In the genomic region with DNA sequence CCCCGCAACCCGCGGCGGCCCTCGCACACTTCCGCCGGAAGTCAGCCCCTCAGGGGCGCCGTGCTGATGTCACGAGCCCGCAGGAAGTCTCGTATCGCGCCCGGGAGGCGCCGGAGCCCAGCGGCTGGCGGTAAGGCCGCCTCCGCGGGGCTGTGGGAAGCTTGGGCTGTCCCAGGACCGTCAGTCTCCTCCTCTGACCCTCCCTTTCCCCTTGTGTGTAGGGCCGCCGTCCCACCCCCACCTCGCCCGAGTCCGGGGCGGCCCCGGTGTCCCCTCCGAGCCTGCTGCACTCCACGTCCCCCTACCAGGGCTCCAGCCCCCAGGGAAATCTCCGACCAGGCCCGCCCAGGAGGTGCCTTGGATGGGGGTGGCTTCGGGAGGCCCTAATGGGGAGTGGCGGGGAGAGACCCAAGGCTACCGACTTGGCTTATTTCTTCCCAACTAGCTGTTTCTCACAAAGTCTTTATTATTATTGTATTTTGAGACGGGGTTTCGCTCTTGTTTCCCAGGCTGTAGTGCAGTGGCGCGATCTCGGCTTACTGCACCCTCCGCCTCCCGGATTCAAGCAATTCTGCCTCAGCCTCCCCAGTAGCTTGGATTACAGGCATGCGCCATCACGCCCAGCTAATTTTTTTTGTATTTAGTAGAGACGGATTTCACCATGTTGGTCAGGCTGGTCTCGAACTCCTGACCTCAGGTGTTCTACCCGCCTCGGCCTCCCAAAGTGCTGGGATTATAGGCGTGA, we compare ENCODE assay signal across 1 cellular context.
TF ChIP-seq lines count a peak whose summit lies in the region.

Gene ZDHHC4, plus strand, starts transcription at position 86 of the 745 bp plus-strand sequence. CDS start 3,108 bp downstream, outside the sequence.

TF ChIP-seq in HepG2, 621 proteins besides CTCF, POLR2A, EP300 and RAD21 (continued from another document and continues in another):
- TF ChIP-seq ZSCAN30 (CRISPR knock-in tag; IDR thresholded peaks at IDR 0.05) (0 out of 2 replicates have a peak, but pooled peaks have one; percentile 39), TBX2 (CRISPR knock-in tag; IDR thresholded peaks at IDR 0.05; ENCODE audit: borderline replicate concordance) (peak; percentile 82), HNRNPK (IDR thresholded peaks at IDR 0.05; ENCODE audit: low read depth, low read length, poor library complexity, severe bottlenecking) (peak; percentile 84), ZNF10 (CRISPR knock-in tag; IDR thresholded peaks at IDR 0.05; ENCODE audit: borderline replicate concordance, low read depth) (no peak), CBX2 (IDR thresholded peaks at IDR 0.05; ENCODE audit: low read depth, low read length) (no peak), CBX2 (CRISPR knock-in tag; IDR thresholded peaks at IDR 0.05; ENCODE audit: low read depth) (no peak), CREBL2 (CRISPR knock-in tag; IDR thresholded peaks at IDR 0.05; ENCODE audit: borderline replicate concordance) (no peak), HNF4G (IDR thresholded peaks at IDR 0.05; ENCODE audit: borderline replicate concordance, low read depth, low read length) (no peak), HNF4G (CRISPR knock-in tag; IDR thresholded peaks at IDR 0.05; ENCODE audit: borderline replicate concordance, low read depth) (no peak), ZNF337 (CRISPR knock-in tag; IDR thresholded peaks at IDR 0.05; ENCODE audit: borderline replicate concordance, low read depth) (no peak), KMT2B (CRISPR knock-in tag; IDR thresholded peaks at IDR 0.05) (peak; percentile 76), EEA1 (CRISPR knock-in tag; IDR thresholded peaks at IDR 0.05; ENCODE audit: borderline replicate concordance) (peak; percentile 66; the same call in 1 of the 2 replicates), RXRB (CRISPR knock-in tag; IDR thresholded peaks at IDR 0.05; ENCODE audit: borderline replicate concordance) (peak; percentile 54; the same call in 1 of the 2 replicates), CHD2 (IDR thresholded peaks at IDR 0.05; ENCODE audit: low read depth, low read length) (peak; percentile 74), LRRFIP1 (CRISPR knock-in tag; conservative IDR thresholded peaks at IDR 0.05) (no peak), DNMT3B (CRISPR knock-in tag; conservative IDR thresholded peaks at IDR 0.05) (no peak), NCOA5 (CRISPR knock-in tag; IDR thresholded peaks at IDR 0.05) (no peak), HOXA7 (CRISPR knock-in tag; IDR thresholded peaks at IDR 0.05) (no peak), NCOA1 (CRISPR knock-in tag; IDR thresholded peaks at IDR 0.05) (no peak), ZNF772 (CRISPR knock-in tag; IDR thresholded peaks at IDR 0.05) (peak; percentile 86), ZSCAN21 (CRISPR knock-in tag; IDR thresholded peaks at IDR 0.05; ENCODE audit: borderline replicate concordance) (peak; percentile 79; the same call in 1 of the 2 replicates), ZKSCAN1 (IDR thresholded peaks at IDR 0.05; ENCODE audit: low read length) (no peak), NR3C1 (CRISPR knock-in tag; IDR thresholded peaks at IDR 0.05) (no peak), ZNF660 (CRISPR knock-in tag; IDR thresholded peaks at IDR 0.05; ENCODE audit: borderline replicate concordance, low read depth) (no peak; the same call in 1 of the 2 replicates), ZNF225 (CRISPR knock-in tag; IDR thresholded peaks at IDR 0.05) (0 out of 2 replicates have a peak, but pooled peaks have one; percentile 26), ZNF562 (CRISPR knock-in tag; IDR thresholded peaks at IDR 0.05; ENCODE audit: borderline replicate concordance) (no peak), RAD51 (IDR thresholded peaks at IDR 0.05; ENCODE audit: borderline replicate concordance) (no peak), MAFK (conservative IDR thresholded peaks at IDR 0.05 in 1 of 2, IDR thresholded peaks at IDR 0.05 in 1 of 2; ENCODE audit: low read length in 2 of 2) (no peak), ZNF576 (CRISPR knock-in tag; IDR thresholded peaks at IDR 0.05) (no peak), ETS1 (CRISPR knock-in tag; IDR thresholded peaks at IDR 0.05) (no peak), HDAC6 (IDR thresholded peaks at IDR 0.05; ENCODE audit: low read depth, low read length) (no peak), DMAP1 (CRISPR knock-in tag; IDR thresholded peaks at IDR 0.05) (peak; percentile 51; the same call in 1 of the 2 replicates), LCORL (IDR thresholded peaks at IDR 0.05) (no peak), LCORL (CRISPR knock-in tag; IDR thresholded peaks at IDR 0.05) (peak; percentile 29; the same call in 1 of the 2 replicates), CBX1 (IDR thresholded peaks at IDR 0.05; ENCODE audit: low read depth) (no peak)
- TF ChIP-seq, protein P1, sequence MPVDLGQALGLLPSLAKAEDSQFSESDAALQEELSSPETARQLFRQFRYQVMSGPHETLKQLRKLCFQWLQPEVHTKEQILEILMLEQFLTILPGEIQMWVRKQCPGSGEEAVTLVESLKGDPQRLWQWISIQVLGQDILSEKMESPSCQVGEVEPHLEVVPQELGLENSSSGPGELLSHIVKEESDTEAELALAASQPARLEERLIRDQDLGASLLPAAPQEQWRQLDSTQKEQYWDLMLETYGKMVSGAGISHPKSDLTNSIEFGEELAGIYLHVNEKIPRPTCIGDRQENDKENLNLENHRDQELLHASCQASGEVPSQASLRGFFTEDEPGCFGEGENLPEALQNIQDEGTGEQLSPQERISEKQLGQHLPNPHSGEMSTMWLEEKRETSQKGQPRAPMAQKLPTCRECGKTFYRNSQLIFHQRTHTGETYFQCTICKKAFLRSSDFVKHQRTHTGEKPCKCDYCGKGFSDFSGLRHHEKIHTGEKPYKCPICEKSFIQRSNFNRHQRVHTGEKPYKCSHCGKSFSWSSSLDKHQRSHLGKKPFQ (CRISPR knock-in tag; IDR thresholded peaks at IDR 0.05; ENCODE audit: insufficient replicate concordance) = no peak
- TF ChIP-seq, protein P2, sequence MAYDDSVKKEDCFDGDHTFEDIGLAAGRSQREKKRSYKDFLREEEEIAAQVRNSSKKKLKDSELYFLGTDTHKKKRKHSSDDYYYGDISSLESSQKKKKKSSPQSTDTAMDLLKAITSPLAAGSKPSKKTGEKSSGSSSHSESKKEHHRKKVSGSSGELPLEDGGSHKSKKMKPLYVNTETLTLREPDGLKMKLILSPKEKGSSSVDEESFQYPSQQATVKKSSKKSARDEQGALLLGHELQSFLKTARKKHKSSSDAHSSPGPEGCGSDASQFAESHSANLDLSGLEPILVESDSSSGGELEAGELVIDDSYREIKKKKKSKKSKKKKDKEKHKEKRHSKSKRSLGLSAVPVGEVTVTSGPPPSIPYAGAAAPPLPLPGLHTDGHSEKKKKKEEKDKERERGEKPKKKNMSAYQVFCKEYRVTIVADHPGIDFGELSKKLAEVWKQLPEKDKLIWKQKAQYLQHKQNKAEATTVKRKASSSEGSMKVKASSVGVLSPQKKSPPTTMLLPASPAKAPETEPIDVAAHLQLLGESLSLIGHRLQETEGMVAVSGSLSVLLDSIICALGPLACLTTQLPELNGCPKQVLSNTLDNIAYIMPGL (CRISPR knock-in tag; IDR thresholded peaks at IDR 0.05; ENCODE audit: borderline replicate concordance in 1 of 2, low read depth in 1 of 2) = peak; percentile 59 to 73; a peak in 2 of 4 replicates
- TF ChIP-seq, protein P3, sequence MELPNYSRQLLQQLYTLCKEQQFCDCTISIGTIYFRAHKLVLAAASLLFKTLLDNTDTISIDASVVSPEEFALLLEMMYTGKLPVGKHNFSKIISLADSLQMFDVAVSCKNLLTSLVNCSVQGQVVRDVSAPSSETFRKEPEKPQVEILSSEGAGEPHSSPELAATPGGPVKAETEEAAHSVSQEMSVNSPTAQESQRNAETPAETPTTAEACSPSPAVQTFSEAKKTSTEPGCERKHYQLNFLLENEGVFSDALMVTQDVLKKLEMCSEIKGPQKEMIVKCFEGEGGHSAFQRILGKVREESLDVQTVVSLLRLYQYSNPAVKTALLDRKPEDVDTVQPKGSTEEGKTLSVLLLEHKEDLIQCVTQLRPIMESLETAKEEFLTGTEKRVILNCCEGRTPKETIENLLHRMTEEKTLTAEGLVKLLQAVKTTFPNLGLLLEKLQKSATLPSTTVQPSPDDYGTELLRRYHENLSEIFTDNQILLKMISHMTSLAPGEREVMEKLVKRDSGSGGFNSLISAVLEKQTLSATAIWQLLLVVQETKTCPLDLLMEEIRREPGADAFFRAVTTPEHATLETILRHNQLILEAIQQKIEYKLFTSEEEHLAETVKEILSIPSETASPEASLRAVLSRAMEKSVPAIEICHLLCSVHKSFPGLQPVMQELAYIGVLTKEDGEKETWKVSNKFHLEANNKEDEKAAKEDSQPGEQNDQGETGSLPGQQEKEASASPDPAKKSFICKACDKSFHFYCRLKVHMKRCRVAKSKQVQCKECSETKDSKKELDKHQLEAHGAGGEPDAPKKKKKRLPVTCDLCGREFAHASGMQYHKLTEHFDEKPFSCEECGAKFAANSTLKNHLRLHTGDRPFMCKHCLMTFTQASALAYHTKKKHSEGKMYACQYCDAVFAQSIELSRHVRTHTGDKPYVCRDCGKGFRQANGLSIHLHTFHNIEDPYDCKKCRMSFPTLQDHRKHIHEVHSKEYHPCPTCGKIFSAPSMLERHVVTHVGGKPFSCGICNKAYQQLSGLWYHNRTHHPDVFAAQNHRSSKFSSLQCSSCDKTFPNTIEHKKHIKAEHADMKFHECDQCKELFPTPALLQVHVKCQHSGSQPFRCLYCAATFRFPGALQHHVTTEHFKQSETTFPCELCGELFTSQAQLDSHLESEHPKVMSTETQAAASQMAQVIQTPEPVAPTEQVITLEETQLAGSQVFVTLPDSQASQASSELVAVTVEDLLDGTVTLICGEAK (IDR thresholded peaks at IDR 0.05) = peak; percentile 87
- TF ChIP-seq, protein P3 (CRISPR knock-in tag; IDR thresholded peaks at IDR 0.05) = peak; percentile 69; the same call in 1 of the 2 replicates
